8 cellular contexts compared by ENCODE assay signal in the genomic region with DNA sequence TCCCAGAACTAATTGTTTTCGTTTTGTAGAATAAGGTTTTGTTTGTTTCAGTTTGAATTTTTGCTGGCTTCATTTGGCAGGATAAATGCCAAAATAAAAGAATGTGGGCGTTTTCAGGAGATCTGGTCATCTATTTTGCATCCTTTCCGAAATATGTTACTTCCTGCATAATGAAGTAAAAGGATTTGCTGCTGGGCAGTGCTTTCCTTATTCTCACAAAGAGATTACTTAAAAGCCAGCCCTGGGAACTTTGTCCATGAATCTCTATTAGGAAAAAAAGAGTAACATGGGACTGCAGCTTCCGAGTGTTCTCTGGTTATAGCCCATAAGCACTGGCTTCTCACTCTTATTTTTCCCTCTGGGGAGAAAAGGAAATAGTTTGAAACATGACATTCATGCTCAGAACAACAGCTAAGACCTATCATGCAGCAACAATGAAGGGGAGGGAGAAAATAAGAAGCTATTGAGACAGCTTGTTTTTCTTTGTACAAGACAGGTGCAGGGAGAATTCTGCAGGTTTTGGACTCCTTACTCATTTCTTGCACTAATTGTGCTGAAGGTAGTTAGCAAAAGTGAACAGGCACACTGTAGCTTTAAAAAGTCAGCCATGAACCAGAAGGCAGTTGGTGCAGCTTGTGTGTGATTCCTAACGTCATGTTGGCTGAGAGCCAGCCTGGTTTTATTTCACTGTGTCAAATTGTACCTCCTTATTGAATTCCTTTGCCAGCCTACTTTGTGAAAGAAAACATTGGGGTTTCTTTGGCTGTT. TPM values are rescaled to one million over a fixed set of nuclear protein-coding genes. Genes with fewer than 3 reads are reported as not detected.
DNase-seq lines count a peak whose midpoint lies in the region; ATAC-seq and TF ChIP-seq lines count a peak whose summit lies in the region.

SAMD13 (plus strand) TSS at position 718 of the 768 bp plus-strand sequence. CDS start 1,527 bp downstream, outside the sequence.

- no peaks in the 10 kb centered on the region for H3K36me3 Mint-ChIP-seq in IgD-negative memory B cell
- peaks cover 15% of the 10 kb centered on the region for H3K36me3 Mint-ChIP-seq in progenitor cell of endocrine pancreas (ENCODE audit: insufficient read depth)

- H3K4me1 Mint-ChIP-seq in IgD-negative memory B cell (peaks cover 18 to 26% (median 22%) of the 10 kb centered on the region in 3 donors), progenitor cell of endocrine pancreas (ENCODE audit: low read depth) (peaks cover 62% of the 10 kb centered on the region)

- POLR2A ChIA-PET in OCI-LY7 (lab: Charles Lee): interaction anchor here (0.6 to 8.3 kb wide), 15 partner anchors 9 to 273 kb away, joined by 3 to 139 read pairs (median 4); partner anchors contain the start of genes CTBS, GNG5, PRKACB and SPATA1

- no peaks in the 10 kb centered on the region for H3K36me3 ChIP-seq in OCI-LY7 (ENCODE audit: insufficient read depth, low read length)
- H3K36me3 ChIP-seq in heart right ventricle: no peaks in the 10 kb centered on the region

- H4K20me1 ChIP-seq in OCI-LY7 (ENCODE audit: insufficient read depth, low read length): no peaks in the 10 kb centered on the region

- 16 to 23% methylated on average over 5 of the region's 5 CpGs for WGBS in heart right ventricle, 2 donors

- H3K4me3 ChIP-seq in OCI-LY7 (ENCODE audit: low read depth, low read length, poor library complexity, severe bottlenecking): peak within 1 kb of the TSS; percentile 68
- peak within 1 kb of the TSS in 9 of 10 donors; percentile 27 to 55 (median 46) for H3K4me3 ChIP-seq in heart right ventricle

- peak within 1 kb of the TSS; percentile 95 for H2AFZ ChIP-seq in OCI-LY7 (ENCODE audit: low read length)

- peaks cover 7% of the 10 kb centered on the region; the same call in 1 of the 2 replicates for H3K79me2 ChIP-seq in OCI-LY7 (ENCODE audit: insufficient read depth, low read depth, low read length)

- H3K27ac ChIP-seq in OCI-LY7 (ENCODE audit: low read depth, low read length, poor library complexity, severe bottlenecking) (peak within 1 kb of the TSS; percentile 89), heart right ventricle (peak within 1 kb of the TSS; percentile 16 to 91 (median 56))

- peak; percentile 41 for ATAC-seq in GM18498 (IDR thresholded peaks at IDR 0.05; ENCODE audit: unreplicated experiment)
- ATAC-seq in heart right ventricle: peak in 7 of 8 donors; percentile 27 to 66 (median 58)
- ATAC-seq in GM21381 (IDR thresholded peaks at IDR 0.05; ENCODE audit: unreplicated experiment): no peak

- peaks cover 21% of the 10 kb centered on the region for H3K27me3 Mint-ChIP-seq in IgD-negative memory B cell
- H3K27me3 Mint-ChIP-seq in progenitor cell of endocrine pancreas: no peaks in the 10 kb centered on the region

- H3K27ac Mint-ChIP-seq in IgD-negative memory B cell (no peak within 1 kb of the TSS), progenitor cell of endocrine pancreas (peak within 1 kb of the TSS; percentile 96)

- H3K4me1 ChIP-seq in OCI-LY7 (ENCODE audit: insufficient read depth, low read length, poor library complexity, severe bottlenecking) (peaks cover 66% of the 10 kb centered on the region), heart right ventricle (peaks cover 4 to 55% (median 31%) of the 10 kb centered on the region in 9 donors)

- DNase-seq in OCI-LY7 (ENCODE audit: low spot score): peak; percentile 83
- DNase-seq in activated naive CD8-positive, alpha-beta T cell treated with anti-CD3 and anti-CD28 coated beads, Interleukin-2, amount 50 U/mL, for 16 hours (ENCODE audit: low read depth, low spot score): peak; percentile 7
- peak; percentile 13 to 84 for DNase-seq in heart right ventricle
- DNase-seq in progenitor cell of endocrine pancreas (ENCODE audit: low spot score, unreplicated experiment): no peak
- DNase-seq in SK-N-DZ (ENCODE audit: low spot score): no peak

- H3K9me3 Mint-ChIP-seq in IgD-negative memory B cell: peaks cover 0 to 3% (median 0%) of the 10 kb centered on the region in 3 donors
- H3K9me3 Mint-ChIP-seq in progenitor cell of endocrine pancreas (ENCODE audit: low read depth): peaks cover 8% of the 10 kb centered on the region

- H3K9me3 ChIP-seq in OCI-LY7 (ENCODE audit: low read length) (peaks cover 6% of the 10 kb centered on the region; the same call in 1 of the 2 replicates), heart right ventricle (peaks cover 0 to 3% (median 0%) of the 10 kb centered on the region in 11 donors)

- peak within 1 kb of the TSS; percentile 97 for H3K4me2 ChIP-seq in OCI-LY7 (ENCODE audit: low read length)

- no peaks in the 10 kb centered on the region for H3K9me2 ChIP-seq in OCI-LY7 (ENCODE audit: insufficient read depth, low read length)

- CTCF ChIA-PET in OCI-LY7 (lab: Charles Lee; ENCODE audit: unreplicated experiment): interaction anchor here (1.5 kb wide), 1 partner anchor 156 kb away, joined by 4 read pairs; the partner anchor contains the start of gene PRKACB

- BruUV-seq in OCI-LY7 (replicated peaks; lab: Mats Ljungman, UMichigan): no TSS peak

- H3K4me3 Mint-ChIP-seq in IgD-negative memory B cell (peak within 1 kb of the TSS; percentile 53 to 86 (median 77)), progenitor cell of endocrine pancreas (ENCODE audit: low read depth) (peak within 1 kb of the TSS; percentile 66)

- no peaks in the 10 kb centered on the region for H3K27me3 ChIP-seq in heart right ventricle

- intact Hi-C loops in OCI-LY7 (cut with micrococcal nuclease; ENCODE audit: unreplicated experiment): loop anchor here (1.0 to 10.0 kb wide), 8 partner anchors 30 to 976 kb away; partner anchors contain the start of genes BCL10, GNG5, MCOLN2 and SPATA1
- intact Hi-C loops in heart right ventricle (cut with DNase I): no loop called here

- no peak for TF ChIP-seq CTCF in OCI-LY7 (conservative IDR thresholded peaks at IDR 0.05; ENCODE audit: low read length)
- TF ChIP-seq CTCF in heart right ventricle (IDR thresholded peaks at IDR 0.05): no peak
- TF ChIP-seq CTCF in progenitor cell of endocrine pancreas (IDR thresholded peaks at IDR 0.05; ENCODE audit: unreplicated experiment): no peak

RNA-seq across cellular contexts. Expression of gene SAMD13, which starts in this region (rescaled TPM):
- polyA plus RNA-seq in IgD-negative memory B cell (not detected), heart right ventricle (under 1 TPM; 0.37 to 0.41 TPM)
- 5.6 and 5.7 TPM in 2 replicates for total RNA-seq in OCI-LY7 (2014; rRNA removed; shearing (Covaris generic))
- total RNA-seq in OCI-LY7 (2022) (5.4 and 8.0 TPM in 2 replicates), heart right ventricle (1 to 10 TPM in 8 of 10 donors, under 1 TPM in 1, not detected in 1; 0.93 to 2.2 (median 1.4) TPM), progenitor cell of endocrine pancreas (10.4 and 14.3 TPM in 2 replicates)
- polyA plus RNA-seq in SK-N-DZ (2014; cell fraction: cytosol; rRNA removed): 0.75 and 1.0 TPM in 2 replicates
- 0.51 and 1.7 TPM in 2 replicates for polyA plus RNA-seq in SK-N-DZ (2014; cell fraction: nucleus; rRNA removed)

Comparison
In these comparisons a context has a peak if more than half of its experiments do, and no peak if none do; other contexts are left out.
1. DNase-seq: peak in OCI-LY7 (single experiment), activated naive CD8-positive, alpha-beta T cell treated with anti-CD3 and anti-CD28 coated beads, Interleukin-2, amount 50 U/mL, for 16 hours (single experiment) and heart right ventricle (2 of 2); none in progenitor cell of endocrine pancreas (single experiment) and SK-N-DZ (single experiment).